ENCODE assay signal across 15 cellular contexts in the genomic region with DNA sequence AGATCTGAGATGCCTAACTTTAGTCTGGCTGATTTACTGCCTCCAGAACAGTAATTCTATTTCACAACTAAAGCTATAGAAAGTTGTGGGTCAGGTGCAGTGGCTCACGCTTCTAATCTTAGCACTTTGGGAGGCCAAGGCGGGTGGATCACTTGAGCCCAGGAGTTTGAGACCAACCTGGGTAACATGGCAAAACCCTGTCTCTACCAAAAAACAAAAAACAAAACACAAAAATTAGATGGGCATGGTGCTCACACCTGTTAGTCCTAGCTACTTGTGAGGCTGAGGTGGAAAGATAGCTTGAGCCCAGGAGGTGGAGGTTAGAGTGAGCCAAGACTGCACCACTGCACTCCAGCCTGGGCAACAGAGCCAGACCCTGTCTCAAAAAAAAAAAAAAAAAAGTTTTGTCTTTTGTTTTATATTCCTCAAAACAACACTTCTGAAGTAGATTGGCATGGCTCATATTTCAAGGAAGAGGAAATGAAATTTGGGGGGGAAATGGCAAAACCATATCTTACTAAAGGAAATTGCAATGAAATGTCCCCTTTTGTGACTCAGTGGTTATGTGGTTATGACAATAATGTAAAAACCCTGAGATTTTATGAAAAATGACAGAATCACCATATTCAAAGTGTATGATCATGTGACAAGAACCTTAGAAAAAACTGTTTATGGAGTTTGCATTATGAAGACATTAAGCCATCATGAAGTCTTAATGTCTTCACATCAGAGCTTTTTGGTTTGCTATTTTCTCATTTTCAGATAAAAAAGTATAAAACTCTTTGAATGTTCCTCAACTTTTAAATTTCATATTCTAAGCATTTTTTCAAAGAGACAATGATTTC. TPM values are rescaled to one million over a fixed set of nuclear protein-coding genes. Genes with fewer than 3 reads are reported as not detected.
DNase-seq lines count a peak whose midpoint lies in the region; ATAC-seq and TF ChIP-seq lines count a peak whose summit lies in the region.
"Had no signal": no experiment of that assay in that cellular context is flagged by ENCODE, and none has a peak within 500 bp of the region (broad histone marks: within the 10 kb centered on the region; RNA-seq: fewer than 3 reads in every experiment).

No MANE protein-coding gene starts in this region.

- no peaks in the 10 kb centered on the region for H3K36me3 ChIP-seq in CD8-positive, alpha-beta memory T cell (ENCODE audit: insufficient read depth, low read length)
- H3K36me3 ChIP-seq in KMS-11 (ENCODE audit: insufficient read depth) (no peaks in the 10 kb centered on the region), breast epithelium (no peaks in the 10 kb centered on the region), GM23248 (ENCODE audit: low read depth) (no peaks in the 10 kb centered on the region)
- H3K36me3 ChIP-seq: right lobe of liver had no signal

- in situ Hi-C loops in GM23248 (cut with MboI), result no loop called here

- H3K4me3 Mint-ChIP-seq in CD8-positive, alpha-beta memory T cell, result peak overlapping the region in 6 of 7 donors; percentile 36 to 69 (median 52)
- H3K4me3 Mint-ChIP-seq in activated CD8-positive, alpha-beta T cell treated with anti-CD3 and anti-CD28 coated beads, Interleukin-2, amount 10 ng/mL, durations not matched to agents 7 days and 5 days, result no peak overlapping the region
- H3K4me3 Mint-ChIP-seq in natural killer cell (peak overlapping the region; percentile 62), endothelial cell (ENCODE audit: unreplicated experiment) (no peak overlapping the region)

- peaks cover 86% of the 10 kb centered on the region for H3K4me1 ChIP-seq in CD8-positive, alpha-beta memory T cell (ENCODE audit: insufficient read depth, low read length)
- H3K4me1 ChIP-seq in KMS-11 (ENCODE audit: low read depth, poor library complexity, severe bottlenecking), result peaks cover 85% of the 10 kb centered on the region
- H3K4me1 ChIP-seq in breast epithelium, result peaks cover 3 to 17% of the 10 kb centered on the region in 2 donors
- peaks cover 14% of the 10 kb centered on the region for H3K4me1 ChIP-seq in GM23248 (ENCODE audit: insufficient read depth)

- CTCF ChIA-PET in CD8-positive, alpha-beta memory T cell (lab: Charles Lee), result interaction anchor here (1.1 to 1.2 kb wide), 3 partner anchors 12 to 141 kb away, joined by 3 to 4 read pairs (median 4); no protein-coding TSS in a partner anchor
- CTCF ChIA-PET in activated CD8-positive, alpha-beta T cell treated with anti-CD3 and anti-CD28 coated beads, Interleukin-2, amount 10 ng/mL, durations not matched to agents 7 days and 5 days (lab: Charles Lee), result interaction anchor here (0.5 to 3.4 kb wide), 5 partner anchors 9 to 31 kb away, joined by 3 to 16 read pairs (median 3); no protein-coding TSS in a partner anchor

- POLR2A ChIA-PET in CD8-positive, alpha-beta memory T cell (lab: Charles Lee), result no interaction called here
- POLR2A ChIA-PET in activated CD8-positive, alpha-beta T cell treated with anti-CD3 and anti-CD28 coated beads, Interleukin-2, amount 10 ng/mL, durations not matched to agents 7 days and 5 days (lab: Charles Lee), result interaction anchor here (0.6 to 7.9 kb wide), 7 partner anchors 13 to 207 kb away, joined by 3 to 68 read pairs (median 3); partner anchors contain the start of gene FNBP1

- no peak for TF ChIP-seq POLR2A in breast epithelium (IDR thresholded peaks at IDR 0.05)

- H3K4me1 Mint-ChIP-seq in CD8-positive, alpha-beta memory T cell, result peaks cover 92 to 99% (median 98%) of the 10 kb centered on the region in 3 donors
- H3K4me1 Mint-ChIP-seq in activated CD8-positive, alpha-beta T cell treated with anti-CD3 and anti-CD28 coated beads, Interleukin-2, amount 10 ng/mL, durations not matched to agents 7 days and 5 days (ENCODE audit: low read depth), result peaks cover 94% of the 10 kb centered on the region
- H3K4me1 Mint-ChIP-seq in natural killer cell, result peaks cover 85 to 90% of the 10 kb centered on the region in 2 donors
- peaks cover 10% of the 10 kb centered on the region for H3K4me1 Mint-ChIP-seq in endothelial cell (ENCODE audit: unreplicated experiment)

- peaks cover 4 to 40% (median 7%) of the 10 kb centered on the region in 3 donors for H3K36me3 Mint-ChIP-seq in CD8-positive, alpha-beta memory T cell
- peaks cover 56% of the 10 kb centered on the region for H3K36me3 Mint-ChIP-seq in activated CD8-positive, alpha-beta T cell treated with anti-CD3 and anti-CD28 coated beads, Interleukin-2, amount 10 ng/mL, durations not matched to agents 7 days and 5 days (ENCODE audit: low read depth)
- H3K36me3 Mint-ChIP-seq in natural killer cell, result no peaks in the 10 kb centered on the region
- no peaks in the 10 kb centered on the region for H3K36me3 Mint-ChIP-seq in endothelial cell (ENCODE audit: low read depth, unreplicated experiment)

- no peaks in the 10 kb centered on the region for H3K9me3 ChIP-seq in CD8-positive, alpha-beta memory T cell (ENCODE audit: low read length)
- H3K9me3 ChIP-seq in breast epithelium, result no peaks in the 10 kb centered on the region
- H3K9me3 ChIP-seq in GM23248 (ENCODE audit: low read depth), result no peaks in the 10 kb centered on the region
- H3K9me3 ChIP-seq: right lobe of liver, testis had no signal

- no peak overlapping the region for H2AFZ ChIP-seq in KMS-11 (ENCODE audit: low read depth)
- no peak overlapping the region for H2AFZ ChIP-seq in GM23248

- no peaks in the 10 kb centered on the region for H3K27me3 ChIP-seq in CD8-positive, alpha-beta memory T cell (ENCODE audit: insufficient read depth, low read length, poor library complexity, severe bottlenecking)
- H3K27me3 ChIP-seq in KMS-11 (ENCODE audit: insufficient read depth, low read depth) (no peaks in the 10 kb centered on the region), breast epithelium (no peaks in the 10 kb centered on the region), GM23248 (replicated peaks; ENCODE audit: insufficient read depth) (no peaks in the 10 kb centered on the region)
- H3K27me3 ChIP-seq: right lobe of liver, testis had no signal

- 94 to 95% methylated on average over 2 of the region's 2 CpGs for WGBS in GM23248 (ENCODE audit: low coverage in 1 of 2, low lambda C conversion rate in 2 of 2, missing lambda C conversion rate in 2 of 2), 2 experiments

- TF ChIP-seq CTCF in KMS-11 (conservative IDR thresholded peaks at IDR 0.05; ENCODE audit: low read depth, low read length) (no peak), natural killer cell (IDR thresholded peaks at IDR 0.05) (no peak), breast epithelium (IDR thresholded peaks at IDR 0.05) (no peak), endothelial cell (IDR thresholded peaks at IDR 0.05; ENCODE audit: unreplicated experiment) (no peak)

- H3K9me3 Mint-ChIP-seq in CD8-positive, alpha-beta memory T cell, result no peaks in the 10 kb centered on the region
- H3K9me3 Mint-ChIP-seq in activated CD8-positive, alpha-beta T cell treated with anti-CD3 and anti-CD28 coated beads, Interleukin-2, amount 10 ng/mL, durations not matched to agents 7 days and 5 days (ENCODE audit: insufficient read depth), result no peaks in the 10 kb centered on the region
- H3K9me3 Mint-ChIP-seq in natural killer cell (no peaks in the 10 kb centered on the region), endothelial cell (ENCODE audit: unreplicated experiment) (no peaks in the 10 kb centered on the region)

- H3K79me2 ChIP-seq in KMS-11 (ENCODE audit: insufficient read depth, low read depth) (peaks cover 93% of the 10 kb centered on the region), GM23248 (ENCODE audit: insufficient read depth) (peaks cover 98% of the 10 kb centered on the region)

- H3K4me3 ChIP-seq in CD8-positive, alpha-beta memory T cell (ENCODE audit: low read length), result no peak overlapping the region
- no peak overlapping the region for H3K4me3 ChIP-seq in KMS-11 (IDR thresholded peaks at IDR 0.05; ENCODE audit: insufficient read depth, low read depth, low read length)
- H3K4me3 ChIP-seq in breast epithelium, result no peak overlapping the region
- no peak overlapping the region for H3K4me3 ChIP-seq in GM23248
- H3K4me3 ChIP-seq: right lobe of liver, testis had no signal

- no peak overlapping the region for H3K27ac ChIP-seq in CD8-positive, alpha-beta memory T cell (ENCODE audit: low read depth, low read length)
- peak overlapping the region; percentile 2; the same call in 1 of the 2 replicates for H3K27ac ChIP-seq in KMS-11
- no peak overlapping the region for H3K27ac ChIP-seq in breast epithelium
- H3K27ac ChIP-seq in GM23248, result no peak overlapping the region

- no peak for DNase-seq in CD8-positive, alpha-beta memory T cell
- DNase-seq in activated CD8-positive, alpha-beta T cell treated with anti-CD3 and anti-CD28 coated beads, Interleukin-2, amount 10 ng/mL, durations not matched to agents 7 days and 5 days, result no peak
- DNase-seq in natural killer cell (no peak), breast epithelium (ENCODE audit: low spot score in 2 of 2) (no peak), GM23248 (no peak), endothelial cell (ENCODE audit: low spot score) (no peak)
- DNase-seq: anterior cingulate cortex, C1 segment of cervical spinal cord, glutamatergic neuron, NCI-H2107, right lobe of liver, T-helper 1 cell, testis had no signal

- H3K9me2 ChIP-seq in GM23248 (ENCODE audit: insufficient read depth), result no peaks in the 10 kb centered on the region

- intact Hi-C loops in natural killer cell (cut with micrococcal nuclease), result loop anchor here (1.0 kb wide), 1 partner anchor 8 kb away; no protein-coding TSS in a partner anchor
- intact Hi-C loops in breast epithelium (cut with DNase I; ENCODE audit: low total_unique reads), result no loop called here

- H3K9ac ChIP-seq in KMS-11, result no peak overlapping the region
- H3K9ac ChIP-seq in GM23248, result no peak overlapping the region

- H3K4me2 ChIP-seq in KMS-11 (peak overlapping the region; percentile 23), GM23248 (ENCODE audit: unreplicated experiment) (no peak overlapping the region)

- no peak for ATAC-seq in activated CD8-positive, alpha-beta T cell treated with anti-CD3 and anti-CD28 coated beads, Interleukin-2, amount 10 ng/mL, durations not matched to agents 7 days and 5 days
- ATAC-seq in natural killer cell (no peak), GM18861 (IDR thresholded peaks at IDR 0.05; ENCODE audit: unreplicated experiment) (no peak)
- ATAC-seq: right lobe of liver had no signal

- no peaks in the 10 kb centered on the region for H3F3A ChIP-seq in GM23248 (ENCODE audit: insufficient read depth)

- no peaks in the 10 kb centered on the region for H4K20me1 ChIP-seq in KMS-11 (ENCODE audit: insufficient read depth)
- no peaks in the 10 kb centered on the region for H4K20me1 ChIP-seq in GM23248 (ENCODE audit: insufficient read depth)

- peaks cover 0 to 1% of the 10 kb centered on the region in 2 donors for H3K27me3 Mint-ChIP-seq in CD8-positive, alpha-beta memory T cell
- H3K27me3 Mint-ChIP-seq in activated CD8-positive, alpha-beta T cell treated with anti-CD3 and anti-CD28 coated beads, Interleukin-2, amount 10 ng/mL, durations not matched to agents 7 days and 5 days (ENCODE audit: low read depth), result no peaks in the 10 kb centered on the region
- H3K27me3 Mint-ChIP-seq in natural killer cell (ENCODE audit: low read depth in 2 of 2) (no peaks in the 10 kb centered on the region), endothelial cell (ENCODE audit: unreplicated experiment) (peaks cover 3% of the 10 kb centered on the region)

- peak overlapping the region; percentile 71 to 98 (median 88) for H3K27ac Mint-ChIP-seq in CD8-positive, alpha-beta memory T cell
- H3K27ac Mint-ChIP-seq in activated CD8-positive, alpha-beta T cell treated with anti-CD3 and anti-CD28 coated beads, Interleukin-2, amount 10 ng/mL, durations not matched to agents 7 days and 5 days, result peak overlapping the region; percentile 74
- H3K27ac Mint-ChIP-seq in natural killer cell (peak overlapping the region; percentile 97 to 99), endothelial cell (ENCODE audit: unreplicated experiment) (no peak overlapping the region)

RNA-seq across cellular contexts. Expression of gene FNBP1, which starts 16.2 kb away (rescaled TPM):
- total RNA-seq in CD8-positive, alpha-beta memory T cell, result 100 to 1,000 TPM; 226 to 230 TPM
- polyA plus RNA-seq in CD8-positive, alpha-beta memory T cell, result 176 TPM
- total RNA-seq in activated CD8-positive, alpha-beta T cell treated with anti-CD3 and anti-CD28 coated beads, Interleukin-2, amount 10 ng/mL, durations not matched to agents 7 days and 5 days, result 100 to 1,000 TPM; 173 to 176 TPM
- total RNA-seq in natural killer cell (100 to 1,000 TPM; 177 to 209 (median 203) TPM), breast epithelium (10 to 100 TPM; 31.3 to 49.8 (median 41.9) TPM), endothelial cell (ENCODE audit: unreplicated experiment) (119 TPM)
- 18.8 and 22.6 TPM in 2 replicates for total RNA-seq in GM23248 (2014; rRNA removed; shearing (Covaris generic))
- 17.8 TPM in 2 replicates for polyA plus RNA-seq in GM23248 (2016; fragmentation: Nextera tagmentation; extraction: Ambion mirVana)

RNA-seq across cellular contexts. Expression of gene GPR107, which starts 26.9 kb away (rescaled TPM):
- 10 to 100 TPM; 21.3 to 21.4 TPM for total RNA-seq in CD8-positive, alpha-beta memory T cell
- polyA plus RNA-seq in CD8-positive, alpha-beta memory T cell, result 4.2 TPM
- 10 to 100 TPM; 22.5 to 24.4 TPM for total RNA-seq in activated CD8-positive, alpha-beta T cell treated with anti-CD3 and anti-CD28 coated beads, Interleukin-2, amount 10 ng/mL, durations not matched to agents 7 days and 5 days
- total RNA-seq in natural killer cell, result 10 to 100 TPM; 32.9 to 49.5 (median 41.8) TPM
- total RNA-seq in breast epithelium, result 10 to 100 TPM; 22.5 to 26.9 (median 25.6) TPM
- total RNA-seq in GM23248 (2014; rRNA removed; shearing (Covaris generic)), result 18.9 and 22.9 TPM in 2 replicates
- polyA plus RNA-seq in GM23248 (2016; fragmentation: Nextera tagmentation; extraction: Ambion mirVana), result 8.0 and 8.5 TPM in 2 replicates
- total RNA-seq in endothelial cell (ENCODE audit: unreplicated experiment), result 63.5 TPM

Comparison
In these comparisons a context has a peak if more than half of its experiments do, and no peak if none do; other contexts are left out.
1. H3K4me3 Mint-ChIP-seq: peak in CD8-positive, alpha-beta memory T cell (6 of 7) and natural killer cell (single experiment); none in activated CD8-positive, alpha-beta T cell treated with anti-CD3 and anti-CD28 coated beads, Interleukin-2, amount 10 ng/mL, durations not matched to agents 7 days and 5 days (single experiment) and endothelial cell (single experiment).